In the genomic region with DNA sequence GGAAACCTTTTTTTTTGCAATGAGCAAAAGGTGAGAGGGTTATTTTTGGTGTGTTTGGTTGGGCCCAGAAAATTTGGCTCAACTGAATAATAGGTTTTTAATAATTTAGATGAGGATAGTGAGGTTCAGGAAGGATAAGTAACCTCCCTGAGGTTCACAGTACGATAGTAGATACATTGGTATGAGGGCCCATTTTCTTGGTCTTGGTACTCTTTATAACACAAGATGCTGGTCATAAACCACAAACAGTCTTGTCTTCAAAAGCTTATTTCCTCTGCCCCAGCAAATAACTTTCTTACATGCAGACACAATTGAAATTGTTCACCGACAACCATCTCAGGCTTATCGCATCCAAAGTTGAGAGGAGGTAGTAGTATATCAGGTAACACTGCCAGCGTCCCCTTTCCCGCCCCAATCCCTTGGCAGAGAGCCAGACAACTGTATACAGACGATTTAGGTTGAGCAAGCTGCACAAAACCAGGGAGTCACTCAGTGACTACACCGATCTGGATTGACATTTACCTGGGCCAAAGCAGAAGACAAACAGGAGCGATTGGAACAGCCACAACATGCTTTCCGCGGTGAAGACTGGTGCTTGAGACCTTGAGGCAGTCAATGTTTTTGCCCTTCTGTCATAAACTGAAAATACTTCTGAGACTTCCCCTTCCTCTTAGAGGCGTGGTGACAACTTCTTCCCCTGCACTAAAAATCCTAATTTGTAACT, we compare ENCODE assay signal across 9 cellular contexts. TPM values are rescaled to one million over a fixed set of nuclear protein-coding genes. Genes with fewer than 3 reads are reported as not detected.
DNase-seq lines count a peak whose midpoint lies in the region; ATAC-seq, FAIRE-seq and TF ChIP-seq lines count a peak whose summit lies in the region.
"Had no signal": no experiment of that assay in that cellular context is flagged by ENCODE, and none has a peak within 500 bp of the region (broad histone marks: within the 10 kb centered on the region; RNA-seq: fewer than 3 reads in every experiment).

A gene (minus strand): TSS at position 634 of the 724 bp plus-strand sequence. CDS start 63 bp downstream, at position 571.

- H2AFZ ChIP-seq in H1 (ENCODE audit: low read length) (peak within 1 kb of the TSS; percentile 55; the same call in 1 of the 2 replicates), PC-9 (no peak within 1 kb of the TSS)

- no peaks in the 10 kb centered on the region for H3K9me2 ChIP-seq in PC-9 (ENCODE audit: insufficient read depth)

- no peaks in the 10 kb centered on the region for H3K23me2 ChIP-seq in H1 (ENCODE audit: low read depth, low read length)

- H3K36me3 ChIP-seq in H1 (ENCODE audit: control insufficient read depth in 2 of 4, insufficient read depth in 4 of 4, low read length in 3 of 4) = no peaks in the 10 kb centered on the region
- no peaks in the 10 kb centered on the region for H3K36me3 ChIP-seq in PC-9 (ENCODE audit: low read depth)
- no peaks in the 10 kb centered on the region for H3K36me3 ChIP-seq in suprapubic skin

- no peak within 1 kb of the TSS for H2BK120ac ChIP-seq in H1 (replicated peaks; ENCODE audit: low read depth, low read length)

- H3K9me3 ChIP-seq in H1 (ENCODE audit: insufficient read depth in 2 of 2, low read depth in 1 of 2, low read length in 1 of 2) (0 out of 4 replicates have a peak, but pooled peaks cover 0 to 2% of the 10 kb centered on the region in 2 experiments), PC-9 (ENCODE audit: insufficient read depth, low read depth) (no peaks in the 10 kb centered on the region), suprapubic skin (no peaks in the 10 kb centered on the region)

- H3K4ac ChIP-seq in H1 (replicated peaks; ENCODE audit: insufficient read length, low read depth, low read length) = no peak within 1 kb of the TSS

- no peak within 1 kb of the TSS for H2BK5ac ChIP-seq in H1 (ENCODE audit: low read depth, low read length)

- H3K4me1 ChIP-seq in H1 (replicated peaks in 1 of 4; ENCODE audit: control insufficient read depth in 3 of 4, insufficient read depth in 4 of 4, low read length in 3 of 4) (peaks cover 3 to 6% (median 5%) of the 10 kb centered on the region in 4 experiments; a peak in 5 of 7 replicates), PC-9 (replicated peaks; ENCODE audit: insufficient read depth) (no peaks in the 10 kb centered on the region), suprapubic skin (no peaks in the 10 kb centered on the region)

- H4K91ac ChIP-seq in H1 (replicated peaks; ENCODE audit: insufficient read length, low read length) = no peak within 1 kb of the TSS

- no peak within 1 kb of the TSS for H2AK5ac ChIP-seq in H1 (ENCODE audit: low read depth, low read length)

- H3K18ac ChIP-seq in H1 (ENCODE audit: extremely low read depth, low read length) = no peak within 1 kb of the TSS

- no peak for TF ChIP-seq RAD21 in H1 (IDR thresholded peaks at IDR 0.05 in 1 of 2, conservative IDR thresholded peaks at IDR 0.05 in 1 of 2; ENCODE audit: low read depth in 2 of 2, low read length in 2 of 2)

- no peak for DNase-seq in CD14-positive monocyte (ENCODE audit: low spot score)
- DNase-seq in T-helper 9 cell = peak; percentile 18
- DNase-seq in H1 (ENCODE audit: low read depth in 1 of 2, low spot score in 2 of 2) = no peak
- no peak for DNase-seq in PC-9
- no peak for DNase-seq in suprapubic skin (ENCODE audit: low spot score in 2 of 2)
- no peak for DNase-seq in DMS114 treated with DMSO at 0.1 percent for 48 hours (lab: John Stamatoyannopoulos, UW; ENCODE audit: unreplicated experiment)

- H2BK15ac ChIP-seq in H1 (ENCODE audit: low read length) = no peak within 1 kb of the TSS

- TF ChIP-seq EP300 in H1 (IDR thresholded peaks at IDR 0.05; ENCODE audit: borderline replicate concordance in 1 of 2, low read depth in 2 of 2, low read length in 2 of 2) (no peak), suprapubic skin (IDR thresholded peaks at IDR 0.05) (no peak)

- H3K56ac ChIP-seq in H1 (replicated peaks; ENCODE audit: insufficient read length, low read depth, low read length) = no peak within 1 kb of the TSS

- peaks cover 13 to 22% (median 16%) of the 10 kb centered on the region in 7 donors for H3K9me3 Mint-ChIP-seq in CD14-positive monocyte

- H3F3A ChIP-seq in PC-9 (ENCODE audit: insufficient read depth, low read depth) = no peaks in the 10 kb centered on the region

- no peaks in the 10 kb centered on the region for H4K20me1 ChIP-seq in H1 (replicated peaks in 1 of 2; ENCODE audit: control insufficient read depth in 1 of 2, insufficient read depth in 2 of 2, low read length in 2 of 2)
- H4K20me1 ChIP-seq in PC-9 (ENCODE audit: insufficient read depth) = no peaks in the 10 kb centered on the region

- H3K9ac ChIP-seq in H1 (replicated peaks in 1 of 4; ENCODE audit: extremely low read depth in 1 of 4, low read depth in 3 of 4, low read length in 3 of 4) = no peak within 1 kb of the TSS

- no peak within 1 kb of the TSS for H3K14ac ChIP-seq in H1 (ENCODE audit: insufficient read length)

- H4K8ac ChIP-seq in H1 (ENCODE audit: extremely low read depth, insufficient read depth, low read length) = no peak within 1 kb of the TSS

- TF ChIP-seq POLR2A in H1 (IDR thresholded peaks at IDR 0.05; ENCODE audit: control extremely low read depth in 1 of 2, low read depth in 2 of 2, low read length in 2 of 2) (no peak), suprapubic skin (IDR thresholded peaks at IDR 0.05) (no peak)

- H3K4me2 ChIP-seq in H1 (ENCODE audit: insufficient read depth in 1 of 2, low read depth in 2 of 2, low read length in 2 of 2) (no peak within 1 kb of the TSS), PC-9 (no peak within 1 kb of the TSS)

- CTCF ChIA-PET in H1 (lab: Charles Lee; ENCODE audit: partially characterized antibody) = interaction anchor here (0.5 to 2.1 kb wide), 5 partner anchors 13 to 143 kb away, joined by 3 to 5 read pairs (median 3); no protein-coding TSS in a partner anchor
- CTCF ChIA-PET in PC-9 (lab: Charles Lee) = no interaction called here

- H3K27ac Mint-ChIP-seq in CD14-positive monocyte = peak within 1 kb of the TSS in 2 of 7 donors; percentile 65 to 86

- ATAC-seq in GM21515 (IDR thresholded peaks at IDR 0.05; ENCODE audit: unreplicated experiment) = peak; percentile 40
- ATAC-seq in HG02678 (IDR thresholded peaks at IDR 0.05; ENCODE audit: unreplicated experiment) = no peak

- no peak within 1 kb of the TSS for H2BK20ac ChIP-seq in H1 (ENCODE audit: low read length)

- H3K27ac ChIP-seq in H1 (ENCODE audit: low read depth, low read length) = no peak within 1 kb of the TSS
- H3K27ac ChIP-seq in PC-9 = no peak within 1 kb of the TSS
- no peak within 1 kb of the TSS for H3K27ac ChIP-seq in suprapubic skin

- H3K27me3 ChIP-seq in H1 (replicated peaks in 1 of 4; ENCODE audit: control insufficient read depth in 3 of 4, extremely low read depth in 1 of 4, insufficient read depth in 3 of 4, low read length in 3 of 4) = no peaks in the 10 kb centered on the region
- H3K27me3 ChIP-seq in PC-9 (ENCODE audit: insufficient read depth, low read depth) = peaks cover 8% of the 10 kb centered on the region; the same call in 1 of the 2 replicates
- H3K27me3 ChIP-seq in suprapubic skin = no peaks in the 10 kb centered on the region

- no peaks in the 10 kb centered on the region for H3K79me1 ChIP-seq in H1 (ENCODE audit: low read depth, low read length)

- no TSS peak for BruUV-seq in PC-9 (replicated peaks; lab: Mats Ljungman, UMichigan)

- intact Hi-C loops in CD14-positive monocyte (cut with micrococcal nuclease) = no loop called here
- intact Hi-C loops in PC-9 (cut with micrococcal nuclease; ENCODE audit: unreplicated experiment) = no loop called here

- no peaks in the 10 kb centered on the region for H3K79me2 ChIP-seq in H1 (ENCODE audit: control insufficient read depth in 1 of 2, insufficient read depth in 2 of 2, low read length in 2 of 2)
- no peaks in the 10 kb centered on the region for H3K79me2 ChIP-seq in PC-9 (ENCODE audit: low read depth)

- FAIRE-seq in H1 (lab: Jason Lieb, UNC) = no peak
- FAIRE-seq: G401.6 had no signal

- 93% methylated on average over 11 of the region's 11 CpGs; no CpG with 5 or more reads in 1 of the 2 experiments for WGBS in H1 (ENCODE audit: extremely low coverage in 1 of 2, insufficient coverage in 1 of 2, insufficient read length in 1 of 2, insufficient replicate concordance in 2 of 2, low coverage in 1 of 2, low lambda C conversion rate in 2 of 2, missing lambda C conversion rate in 1 of 2), 2 experiments
- 63% methylated on average over 11 of the region's 11 CpGs for WGBS in suprapubic skin

- POLR2A ChIA-PET in H1 (lab: Charles Lee; ENCODE audit: partially characterized antibody) = no interaction called here
- POLR2A ChIA-PET in PC-9 (lab: Charles Lee; ENCODE audit: unreplicated experiment) = interaction anchor here (0.7 kb wide), 1 partner anchor 60 kb away, joined by 4 read pairs; no protein-coding TSS in a partner anchor

- H4K5ac ChIP-seq in H1 (ENCODE audit: insufficient read length, low read depth, low read length) = no peak within 1 kb of the TSS

- H3K4me3 ChIP-seq in H1 (ENCODE audit: extremely low read depth in 1 of 4, insufficient read depth in 2 of 4, low read depth in 3 of 4, low read length in 4 of 4) (no peak within 1 kb of the TSS), PC-9 (no peak within 1 kb of the TSS), suprapubic skin (no peak within 1 kb of the TSS)

- no peak within 1 kb of the TSS for H2BK12ac ChIP-seq in H1 (ENCODE audit: low read depth, low read length)

- H3K36me3 Mint-ChIP-seq in CD14-positive monocyte = no peaks in the 10 kb centered on the region

- no peak within 1 kb of the TSS for H3K23ac ChIP-seq in H1 (ENCODE audit: insufficient read length)

- peaks cover 2 to 5% (median 2%) of the 10 kb centered on the region in 3 donors for H3K27me3 Mint-ChIP-seq in CD14-positive monocyte (ENCODE audit: low read depth in 3 of 3)

- no peak for TF ChIP-seq CTCF in CD14-positive monocyte (IDR thresholded peaks at IDR 0.05)
- TF ChIP-seq CTCF in H1 (IDR thresholded peaks at IDR 0.05; ENCODE audit: control extremely low read depth in 1 of 3, insufficient read depth in 1 of 3, low read depth in 1 of 3, low read length in 3 of 3) = no peak
- no peak for TF ChIP-seq CTCF in PC-9 (conservative IDR thresholded peaks at IDR 0.05)
- TF ChIP-seq CTCF in suprapubic skin (IDR thresholded peaks at IDR 0.05) = no peak

- H3K4me1 Mint-ChIP-seq in CD14-positive monocyte = peaks cover 28% of the 10 kb centered on the region

- H3K4me3 Mint-ChIP-seq in CD14-positive monocyte = peak within 1 kb of the TSS; percentile 59 to 81

RNA-seq across cellular contexts. Expression of the gene that starts here (rescaled TPM):
- under 1 TPM; 0.50 to 0.72 TPM for polyA plus RNA-seq in CD14-positive monocyte
- not detected in 2 replicates for total RNA-seq in H1 (2021; fragmentation: NEBNext Ultra II Directional; extraction: Animal tissue kit (Norgen Biotek cat#: 25700))
- polyA plus RNA-seq in H1 (2011; rRNA removed) = not detected in 2 replicates
- polyA plus RNA-seq in H1 (2011; cell fraction: cytosol; rRNA removed) = not detected
- polyA plus RNA-seq in H1 (2011; cell fraction: nucleus; rRNA removed) = not detected
- polyA plus RNA-seq in H1 (2012, experiment 1 of 2) = not detected in 4 replicates
- polyA plus RNA-seq in H1 (2012, experiment 2 of 2) = not detected
- not detected for polyA plus RNA-seq in H1 (2013, experiment 1 of 2)
- not detected for polyA plus RNA-seq in H1 (2013, experiment 2 of 2)
- polyA minus RNA-seq in H1 (2011; rRNA and poly(A)+ RNA removed) = not detected in 2 replicates
- not detected for polyA minus RNA-seq in H1 (2011; cell fraction: cytosol; rRNA and poly(A)+ RNA removed)
- not detected for polyA minus RNA-seq in H1 (2011; cell fraction: nucleus; rRNA and poly(A)+ RNA removed)
- total RNA-seq in PC-9 (2021) = not detected in 2 replicates
- 1 to 10 TPM in 1 of 4 donors, under 1 TPM in 1, not detected in 2; 0.80 to 1.0 TPM for total RNA-seq in suprapubic skin
